ENCODE assay signal across 8 cellular contexts in the genomic region with DNA sequence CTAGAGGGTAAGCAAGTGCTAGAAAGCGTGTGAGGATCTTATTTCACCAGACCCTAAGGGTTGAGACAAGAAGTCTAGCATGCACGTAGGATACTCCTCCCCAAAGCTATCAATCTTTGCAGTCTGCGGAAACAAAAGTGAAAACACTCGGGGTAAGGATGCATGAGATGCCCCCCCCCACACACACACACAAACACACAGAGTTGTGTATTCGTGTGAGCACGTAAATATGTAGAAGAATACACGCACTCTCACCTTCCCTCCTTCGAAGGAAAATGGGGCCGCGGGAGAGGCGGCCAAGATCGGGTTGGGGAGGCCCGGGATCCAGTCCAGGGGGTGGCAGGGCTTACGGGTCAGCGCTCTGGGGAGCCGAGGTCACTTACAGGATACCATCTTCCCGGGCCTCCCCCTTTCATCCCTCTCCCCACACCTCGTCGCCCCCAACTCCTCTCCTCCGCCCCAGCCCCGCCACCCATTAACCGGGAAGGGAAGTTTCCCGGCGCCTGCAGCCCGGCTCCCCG. TPM values are rescaled to one million over a fixed set of nuclear protein-coding genes. Genes with fewer than 3 reads are reported as not detected.
DNase-seq lines count a peak whose midpoint lies in the region; ATAC-seq and TF ChIP-seq lines count a peak whose summit lies in the region.

No MANE protein-coding gene starts in this region.

- H3K36me3 Mint-ChIP-seq in CD14-positive monocyte (peaks cover 4 to 5% of the 10 kb centered on the region in 2 donors), mesothelial cell of epicardium (peaks cover 11% of the 10 kb centered on the region)

- peak overlapping the region; percentile 68 to 97 (median 85) for H3K27ac Mint-ChIP-seq in CD14-positive monocyte
- H3K27ac Mint-ChIP-seq in mesothelial cell of epicardium = peak overlapping the region; percentile 96

- H3K4me1 ChIP-seq in endocrine pancreas (ENCODE audit: control insufficient read depth, insufficient read depth, low read length) = peaks cover 7% of the 10 kb centered on the region

- no peak for TF ChIP-seq CTCF in CD14-positive monocyte (IDR thresholded peaks at IDR 0.05)
- no peak for TF ChIP-seq CTCF in mesothelial cell of epicardium (IDR thresholded peaks at IDR 0.05; ENCODE audit: unreplicated experiment)

- H3K36me3 ChIP-seq in endocrine pancreas (ENCODE audit: control insufficient read depth, insufficient read depth, low read length) = no peaks in the 10 kb centered on the region

- H3K4me3 Mint-ChIP-seq in CD14-positive monocyte = peak overlapping the region; percentile 89 to 94
- peak overlapping the region; percentile 96 for H3K4me3 Mint-ChIP-seq in mesothelial cell of epicardium

- H3K27me3 Mint-ChIP-seq in CD14-positive monocyte (ENCODE audit: low read depth in 3 of 3) (peaks cover 0 to 1% (median 0%) of the 10 kb centered on the region in 3 donors), mesothelial cell of epicardium (ENCODE audit: low read depth) (no peaks in the 10 kb centered on the region)

- peaks cover 3 to 11% (median 7%) of the 10 kb centered on the region in 7 donors for H3K9me3 Mint-ChIP-seq in CD14-positive monocyte
- H3K9me3 Mint-ChIP-seq in mesothelial cell of epicardium = no peaks in the 10 kb centered on the region

- no peaks in the 10 kb centered on the region for H3K27me3 ChIP-seq in endocrine pancreas (ENCODE audit: control insufficient read depth, insufficient read depth, low read length)

- peak overlapping the region; percentile 73 for H3K9ac ChIP-seq in endocrine pancreas (ENCODE audit: control insufficient read depth, insufficient read depth, low read length)

- intact Hi-C loops in CD14-positive monocyte (cut with micrococcal nuclease) = loop anchor here (2.0 to 5.0 kb wide), 2 partner anchors 37 to 38 kb away; partner anchors contain the start of gene CREM (in 2 of the 2)

- H3K4me1 Mint-ChIP-seq in CD14-positive monocyte (peaks cover 51% of the 10 kb centered on the region), mesothelial cell of epicardium (peaks cover 24% of the 10 kb centered on the region)

- DNase-seq in CD14-positive monocyte (ENCODE audit: low spot score) = no peak
- DNase-seq in SW480 (ENCODE audit: low spot score) = peak; percentile 4
- DNase-seq in mesothelial cell of epicardium (ENCODE audit: low spot score in 2 of 2, unreplicated experiment in 2 of 2) = no peak
- DNase-seq in NCI-H2196 treated with DMSO at 0.1 percent for 48 hours (lab: John Stamatoyannopoulos, UW; ENCODE audit: unreplicated experiment) = no peak
- no peak for DNase-seq in NCI-H187 treated with DMSO at 0.1 percent for 48 hours (lab: John Stamatoyannopoulos, UW)

- H3K9me3 ChIP-seq in endocrine pancreas (ENCODE audit: control insufficient read depth, low read length) = no peaks in the 10 kb centered on the region

- peak overlapping the region; percentile 95 for H3K4me3 ChIP-seq in endocrine pancreas (ENCODE audit: control insufficient read depth, insufficient read depth, low read length)

- ATAC-seq in GM18873 (IDR thresholded peaks at IDR 0.05; ENCODE audit: low FRiP score, unreplicated experiment) (peak; percentile 16), HG03066 (IDR thresholded peaks at IDR 0.05; ENCODE audit: low read depth, unreplicated experiment) (peak; percentile 33)

RNA-seq across cellular contexts. Expression of gene CUL2, which starts 0.4 kb away (rescaled TPM):
- 10 to 100 TPM; 12.9 to 22.8 TPM for polyA plus RNA-seq in CD14-positive monocyte
- total RNA-seq in mesothelial cell of epicardium = 31.4 to 36.3 TPM (median 33.7 TPM) in 3 replicates

RNA-seq across cellular contexts. Expression of gene CREM, which starts 36.9 kb away (rescaled TPM):
- 10 to 100 TPM; 11.4 to 12.4 TPM for polyA plus RNA-seq in CD14-positive monocyte
- 31.8 to 37.2 TPM (median 34.2 TPM) in 3 replicates for total RNA-seq in mesothelial cell of epicardium
